In genomic region chr7:45874408-45875131, GRCh38 we compare ENCODE assay signal across 16 cellular contexts. TPM values are rescaled to one million over a fixed set of nuclear protein-coding genes. Genes with fewer than 3 reads are reported as not detected.
DNase-seq lines count a peak whose midpoint lies in the region; ATAC-seq and TF ChIP-seq lines count a peak whose summit lies in the region.
"Had no signal": no experiment of that assay in that cellular context is flagged by ENCODE, and none has a peak within 500 bp of the region (broad histone marks: within the 10 kb centered on the region; RNA-seq: fewer than 3 reads in every experiment).

No MANE protein-coding gene starts in this region.

- peaks cover 10% of the 10 kb centered on the region for H3K9me3 Mint-ChIP-seq in MCF 10A (ENCODE audit: unreplicated experiment)
- H3K9me3 Mint-ChIP-seq: natural killer cell had no signal

- POLR2A ChIA-PET in MCF 10A (lab: Yijun Ruan, JAX): no interaction called here

- CTCF ChIA-PET in MCF 10A (lab: Yijun Ruan, JAX): interaction anchor here (1.0 kb wide), 1 partner anchor 16 kb away, joined by 3 read pairs; no protein-coding TSS in a partner anchor

- no peak overlapping the region for H3K4me3 Mint-ChIP-seq in MCF 10A (ENCODE audit: unreplicated experiment)
- H3K4me3 Mint-ChIP-seq: activated CD4-positive, alpha-beta T cell treated with anti-CD3 and anti-CD28 coated beads for 36 hours; brain; natural killer cell had no signal

- BruUV-seq in MCF 10A (replicated peaks; lab: Mats Ljungman, UMichigan): no TSS peak

- no peaks in the 10 kb centered on the region for H3K27me3 Mint-ChIP-seq in MCF 10A (ENCODE audit: insufficient read depth, unreplicated experiment)
- H3K27me3 Mint-ChIP-seq: activated CD4-positive, alpha-beta T cell treated with anti-CD3 and anti-CD28 coated beads for 36 hours; brain had no signal

- H2AFZ ChIP-seq in fibroblast of lung (ENCODE audit: low read length): peak overlapping the region; percentile 31

- H3K9me3 ChIP-seq in breast epithelium: peaks cover 12 to 18% of the 10 kb centered on the region in 2 donors
- no peaks in the 10 kb centered on the region; the same call in 1 of the 2 replicates for H3K9me3 ChIP-seq in SJSA1 (replicated peaks)
- H3K9me3 ChIP-seq in fibroblast of lung (ENCODE audit: control insufficient read depth, insufficient read depth, low read depth, low read length): no peaks in the 10 kb centered on the region
- H3K9me3 ChIP-seq: esophagus squamous epithelium, transverse colon had no signal

- no peak overlapping the region for H3K27ac ChIP-seq in breast epithelium
- H3K27ac ChIP-seq in SJSA1: peak overlapping the region; percentile 15; the same call in 1 of the 2 replicates
- H3K27ac ChIP-seq in fibroblast of lung (ENCODE audit: insufficient read depth, low read length): peak overlapping the region; percentile 34
- H3K27ac ChIP-seq: esophagus squamous epithelium, skin epidermis, transverse colon had no signal

- no peak for ATAC-seq in HG02798 (IDR thresholded peaks at IDR 0.05; ENCODE audit: poor library complexity, unreplicated experiment)
- ATAC-seq in HG03432 (IDR thresholded peaks at IDR 0.05; ENCODE audit: unreplicated experiment): no peak
- ATAC-seq: activated CD4-positive, alpha-beta T cell treated with anti-CD3 and anti-CD28 coated beads for 36 hours; natural killer cell had no signal

- H3K4me3 ChIP-seq in breast epithelium: no peak overlapping the region
- H3K4me3 ChIP-seq in SJSA1: no peak overlapping the region
- H3K4me3 ChIP-seq in fibroblast of lung (replicated peaks in 1 of 4; ENCODE audit: control extremely low read depth in 1 of 4, insufficient read depth in 1 of 4, low read depth in 3 of 4, low read length in 4 of 4): no peak overlapping the region
- H3K4me3 ChIP-seq: esophagus squamous epithelium, skin epidermis, transverse colon had no signal

- peak; percentile 25 for DNase-seq in MCF 10A (ENCODE audit: unreplicated experiment)
- no peak for DNase-seq in breast epithelium (ENCODE audit: low spot score in 2 of 2)
- DNase-seq in SJSA1 (ENCODE audit: low read depth in 1 of 2, low spot score in 2 of 2): peak in 1 of 2 experiments; percentile 42
- DNase-seq in fibroblast of lung (ENCODE audit: low read depth in 2 of 2): peak; percentile 63 to 94
- DNase-seq in stromal cell of bone marrow (ENCODE audit: low read depth): peak; percentile 65
- DNase-seq in HK-2 (ENCODE audit: unreplicated experiment): no peak
- DNase-seq: 8988T; activated CD4-positive, alpha-beta T cell treated with anti-CD3 and anti-CD28 coated beads for 36 hours; esophagus squamous epithelium; natural killer cell; NCI-H1417 treated with DMSO at 0.1 percent for 48 hours; transverse colon had no signal

- no peaks in the 10 kb centered on the region for H4K20me1 ChIP-seq in fibroblast of lung (ENCODE audit: control insufficient read depth, extremely low read depth, insufficient read depth, low read length)

- H3K36me3 ChIP-seq in breast epithelium (no peaks in the 10 kb centered on the region), SJSA1 (no peaks in the 10 kb centered on the region), fibroblast of lung (ENCODE audit: control insufficient read depth, insufficient read depth, low read length) (no peaks in the 10 kb centered on the region)
- H3K36me3 ChIP-seq: esophagus squamous epithelium, transverse colon had no signal

- no peak overlapping the region for H3K4me2 ChIP-seq in fibroblast of lung (ENCODE audit: extremely low read depth, insufficient read depth, low read length)

- no peaks in the 10 kb centered on the region for H3K27me3 ChIP-seq in breast epithelium
- H3K27me3 ChIP-seq in SJSA1 (replicated peaks): no peaks in the 10 kb centered on the region
- H3K27me3 ChIP-seq in fibroblast of lung (ENCODE audit: control insufficient read depth, insufficient read depth, low read length): no peaks in the 10 kb centered on the region
- H3K27me3 ChIP-seq: esophagus squamous epithelium, transverse colon had no signal

- no peak overlapping the region for H3K9ac ChIP-seq in fibroblast of lung (ENCODE audit: insufficient read depth, low read length)

- H3K36me3 Mint-ChIP-seq in MCF 10A (ENCODE audit: insufficient read depth, unreplicated experiment): no peaks in the 10 kb centered on the region
- H3K36me3 Mint-ChIP-seq: brain, natural killer cell had no signal

- H3K27ac Mint-ChIP-seq in MCF 10A (ENCODE audit: low read depth, unreplicated experiment): no peak overlapping the region
- H3K27ac Mint-ChIP-seq: activated CD4-positive, alpha-beta T cell treated with anti-CD3 and anti-CD28 coated beads for 36 hours; brain; natural killer cell had no signal

- intact Hi-C loops in MCF 10A (cut with micrococcal nuclease) (loop anchor here (5.0 kb wide), 2 partner anchors 48 to 478 kb away; partner anchors contain the start of gene IGFBP3), breast epithelium (cut with DNase I; ENCODE audit: low total_unique reads) (no loop called here)

- no peaks in the 10 kb centered on the region for H3K79me2 ChIP-seq in fibroblast of lung (ENCODE audit: control insufficient read depth, insufficient read depth, low read length)

- H3K4me1 ChIP-seq in breast epithelium (no peaks in the 10 kb centered on the region), SJSA1 (replicated peaks) (peaks cover 12% of the 10 kb centered on the region), fibroblast of lung (ENCODE audit: control insufficient read depth, extremely low read depth, insufficient read depth, low read length) (peaks cover 4% of the 10 kb centered on the region)
- H3K4me1 ChIP-seq: esophagus squamous epithelium, transverse colon had no signal

- TF ChIP-seq CTCF in MCF 10A (IDR thresholded peaks at IDR 0.05; ENCODE audit: unreplicated experiment) (no peak), breast epithelium (IDR thresholded peaks at IDR 0.05) (no peak), fibroblast of lung (conservative IDR thresholded peaks at IDR 0.05 in 1 of 2, IDR thresholded peaks at IDR 0.05 in 1 of 2; ENCODE audit: low read depth in 1 of 2, low read length in 2 of 2) (no peak)

- H3K4me1 Mint-ChIP-seq in MCF 10A (ENCODE audit: insufficient read depth, unreplicated experiment): peaks cover 6% of the 10 kb centered on the region
- H3K4me1 Mint-ChIP-seq: activated CD4-positive, alpha-beta T cell treated with anti-CD3 and anti-CD28 coated beads for 36 hours; brain; natural killer cell had no signal

- no peak for TF ChIP-seq POLR2A in breast epithelium (IDR thresholded peaks at IDR 0.05)

RNA-seq across cellular contexts. Expression of gene CCDC201, which starts 1.7 kb away (rescaled TPM):
- not detected in 2 replicates for total RNA-seq in MCF 10A (2022)
- total RNA-seq in breast epithelium: not detected
- not detected in 2 replicates for total RNA-seq in SJSA1 (2014; rRNA removed; shearing (Covaris generic))
- not detected in 2 replicates for total RNA-seq in fibroblast of lung
- not detected in 2 replicates for polyA plus RNA-seq in fibroblast of lung
- polyA plus RNA-seq in fibroblast of lung (2012): not detected in 2 replicates
- polyA minus RNA-seq in fibroblast of lung (ENCODE audit: low replicate concordance): not detected in 2 replicates
- total RNA-seq: activated CD4-positive, alpha-beta T cell treated with anti-CD3 and anti-CD28 coated beads for 36 hours; esophagus squamous epithelium; natural killer cell; transverse colon had no signal

RNA-seq across cellular contexts. Expression of gene IGFBP1, which starts 13.7 kb away (rescaled TPM):
- total RNA-seq in MCF 10A (2022): not detected in 2 replicates
- total RNA-seq in breast epithelium: 1 to 10 TPM in 1 of 3 donors, under 1 TPM in 1, not detected in 1; 0.98 to 1.3 TPM
- not detected in 2 replicates for total RNA-seq in SJSA1 (2014; rRNA removed; shearing (Covaris generic))
- not detected in 2 replicates for total RNA-seq in fibroblast of lung
- not detected in 2 replicates for polyA plus RNA-seq in fibroblast of lung
- not detected in 2 replicates for polyA plus RNA-seq in fibroblast of lung (2012)
- polyA minus RNA-seq in fibroblast of lung (ENCODE audit: low replicate concordance): 0.94 TPM in 1 of 2 replicates, not detected in the other
- total RNA-seq: activated CD4-positive, alpha-beta T cell treated with anti-CD3 and anti-CD28 coated beads for 36 hours; esophagus squamous epithelium; natural killer cell; transverse colon had no signal

RNA-seq across cellular contexts. Expression of gene IGFBP3, which starts 46.5 kb away (rescaled TPM):
- total RNA-seq in MCF 10A (2022): 42.9 and 164 TPM in 2 replicates
- 100 to 1,000 TPM; 159 to 708 (median 163) TPM for total RNA-seq in breast epithelium
- 101 and 118 TPM in 2 replicates for total RNA-seq in SJSA1 (2014; rRNA removed; shearing (Covaris generic))
- 8.9 and 158 TPM in 2 replicates for total RNA-seq in fibroblast of lung
- 80.7 and 227 TPM in 2 replicates for polyA plus RNA-seq in fibroblast of lung
- 47.2 and 125 TPM in 2 replicates for polyA plus RNA-seq in fibroblast of lung (2012)
- polyA minus RNA-seq in fibroblast of lung (ENCODE audit: low replicate concordance): 13.1 and 25.9 TPM in 2 replicates

Comparison
In these comparisons a context has a peak if more than half of its experiments do, and no peak if none do; other contexts are left out.
1. DNase-seq: peak in MCF 10A (single experiment), fibroblast of lung (2 of 2) and stromal cell of bone marrow (single experiment); none in breast epithelium (0 of 2) and HK-2 (single experiment).
2. H3K27ac ChIP-seq: peak in SJSA1 (single experiment) and fibroblast of lung (single experiment); none in breast epithelium (0 of 2).